13 cellular contexts compared by ENCODE assay signal in genomic region chr3:7800006-7800780, GRCh38.
DNase-seq lines count a peak whose midpoint lies in the region; ATAC-seq, FAIRE-seq and TF ChIP-seq lines count a peak whose summit lies in the region.
"Had no signal": no experiment of that assay in that cellular context is flagged by ENCODE, and none has a peak within 500 bp of the region (broad histone marks: within the 10 kb centered on the region; RNA-seq: fewer than 3 reads in every experiment).

No MANE protein-coding gene starts in this region.

- H3K36me3 Mint-ChIP-seq in neural crest cell (ENCODE audit: low read depth) = no peaks in the 10 kb centered on the region

- no peaks in the 10 kb centered on the region for H3K9me3 ChIP-seq in OCI-LY7 (ENCODE audit: low read length)
- H3K9me3 ChIP-seq in small intestine (ENCODE audit: control insufficient read depth, low read depth) = no peaks in the 10 kb centered on the region
- H3K9me3 ChIP-seq: pancreas had no signal

- H3K27ac ChIP-seq in OCI-LY7 (ENCODE audit: low read depth, low read length, poor library complexity, severe bottlenecking) (no peak overlapping the region), small intestine (ENCODE audit: low read depth in 1 of 2, low read length in 1 of 2) (no peak overlapping the region)
- H3K27ac ChIP-seq: pancreas had no signal

- no TSS peak for BruUV-seq in OCI-LY7 (replicated peaks; lab: Mats Ljungman, UMichigan)

- H3K9me3 Mint-ChIP-seq in neural crest cell = peaks cover 3% of the 10 kb centered on the region
- H3K9me3 Mint-ChIP-seq: activated naive CD4-positive, alpha-beta T cell treated with anti-CD3 and anti-CD28 coated beads for 36 hours had no signal

- no peaks in the 10 kb centered on the region for H3K9me2 ChIP-seq in OCI-LY7 (ENCODE audit: insufficient read depth, low read length)

- H3K4me1 Mint-ChIP-seq in neural crest cell = peaks cover 30% of the 10 kb centered on the region

- CTCF ChIA-PET in OCI-LY7 (lab: Charles Lee; ENCODE audit: unreplicated experiment) = no interaction called here

- no peaks in the 10 kb centered on the region for H3K27me3 Mint-ChIP-seq in neural crest cell (ENCODE audit: low read depth)

- no peaks in the 10 kb centered on the region for H3K27me3 ChIP-seq in small intestine (ENCODE audit: control insufficient read depth in 2 of 2, insufficient read depth in 2 of 2, low read length in 2 of 2)
- H3K27me3 ChIP-seq: pancreas had no signal

- H3K4me2 ChIP-seq in OCI-LY7 (ENCODE audit: low read length) = no peak overlapping the region

- H2AFZ ChIP-seq in OCI-LY7 (ENCODE audit: low read length) = no peak overlapping the region

- H3K4me3 ChIP-seq in OCI-LY7 (ENCODE audit: low read depth, low read length, poor library complexity, severe bottlenecking) = no peak overlapping the region
- H3K4me3 ChIP-seq in epithelial cell of esophagus (ENCODE audit: low read length) = no peak overlapping the region
- H3K4me3 ChIP-seq in small intestine (ENCODE audit: low read depth in 1 of 2, low read length in 2 of 2) = no peak overlapping the region
- H3K4me3 ChIP-seq: pancreas had no signal

- H3K79me2 ChIP-seq in OCI-LY7 (ENCODE audit: insufficient read depth, low read depth, low read length) = no peaks in the 10 kb centered on the region

- DNase-seq in OCI-LY7 (ENCODE audit: low spot score) = no peak
- DNase-seq in epithelial cell of esophagus (ENCODE audit: low read depth) = peak; percentile 6
- no peak for DNase-seq in neural crest cell (ENCODE audit: low read depth, low spot score)
- no peak for DNase-seq in RPMI8226
- DNase-seq in nucleus accumbens (lab: John Stamatoyannopoulos, UW) = no peak
- DNase-seq in small intestine = no peak
- DNase-seq: activated CD4-positive, alpha-beta T cell treated with anti-CD3 and anti-CD28 coated beads, Interleukin-2, amount 50 U/mL, for 48 hours; activated naive CD4-positive, alpha-beta T cell treated with anti-CD3 and anti-CD28 coated beads for 36 hours; NCI-H510A treated with DMSO at 0.1 percent for 48 hours; pancreas had no signal

- no peak overlapping the region for H3K4me3 Mint-ChIP-seq in neural crest cell
- H3K4me3 Mint-ChIP-seq: activated naive CD4-positive, alpha-beta T cell treated with anti-CD3 and anti-CD28 coated beads for 36 hours had no signal

- FAIRE-seq in small intestine (lab: Jason Lieb, UNC) = no peak
- FAIRE-seq: islet of Langerhans, pancreas had no signal

- TF ChIP-seq CTCF in GM12873 (IDR thresholded peaks at IDR 0.05; ENCODE audit: insufficient read depth, low read depth, low read length, missing control alignments) = peak; percentile 4
- peak; percentile 51 for TF ChIP-seq CTCF in OCI-LY7 (conservative IDR thresholded peaks at IDR 0.05; ENCODE audit: low read length)
- TF ChIP-seq CTCF in epithelial cell of esophagus (IDR thresholded peaks at IDR 0.05; ENCODE audit: insufficient read depth, low read depth, low read length, missing control alignments) = no peak
- TF ChIP-seq CTCF in neural crest cell (conservative IDR thresholded peaks at IDR 0.05) = peak; percentile 62

- POLR2A ChIA-PET in OCI-LY7 (lab: Charles Lee) = no interaction called here

- no peaks in the 10 kb centered on the region for H3K36me3 ChIP-seq in OCI-LY7 (ENCODE audit: insufficient read depth, low read length)
- no peaks in the 10 kb centered on the region for H3K36me3 ChIP-seq in small intestine (ENCODE audit: control insufficient read depth in 2 of 2, insufficient read depth in 2 of 2, low read length in 2 of 2)
- H3K36me3 ChIP-seq: pancreas had no signal

- H3K4me1 ChIP-seq in OCI-LY7 (ENCODE audit: insufficient read depth, low read length, poor library complexity, severe bottlenecking) (no peaks in the 10 kb centered on the region), small intestine (ENCODE audit: control insufficient read depth in 2 of 2, insufficient read depth in 1 of 2, low read depth in 1 of 2, low read length in 1 of 2) (no peaks in the 10 kb centered on the region)
- H3K4me1 ChIP-seq: pancreas had no signal

- H4K20me1 ChIP-seq in OCI-LY7 (ENCODE audit: insufficient read depth, low read length) = no peaks in the 10 kb centered on the region

- intact Hi-C loops in OCI-LY7 (cut with micrococcal nuclease; ENCODE audit: unreplicated experiment) = no loop called here

- no peak for ATAC-seq in GM21723 (IDR thresholded peaks at IDR 0.05; ENCODE audit: unreplicated experiment)

- H3K27ac Mint-ChIP-seq in neural crest cell (ENCODE audit: unreplicated experiment) = peak overlapping the region; percentile 70
- H3K27ac Mint-ChIP-seq: activated naive CD4-positive, alpha-beta T cell treated with anti-CD3 and anti-CD28 coated beads for 36 hours had no signal

- WGBS in small intestine, 3 donors = 57 to 62% (median 58%) methylated on average over 4 of the region's 4 CpGs
